In the genomic region with DNA sequence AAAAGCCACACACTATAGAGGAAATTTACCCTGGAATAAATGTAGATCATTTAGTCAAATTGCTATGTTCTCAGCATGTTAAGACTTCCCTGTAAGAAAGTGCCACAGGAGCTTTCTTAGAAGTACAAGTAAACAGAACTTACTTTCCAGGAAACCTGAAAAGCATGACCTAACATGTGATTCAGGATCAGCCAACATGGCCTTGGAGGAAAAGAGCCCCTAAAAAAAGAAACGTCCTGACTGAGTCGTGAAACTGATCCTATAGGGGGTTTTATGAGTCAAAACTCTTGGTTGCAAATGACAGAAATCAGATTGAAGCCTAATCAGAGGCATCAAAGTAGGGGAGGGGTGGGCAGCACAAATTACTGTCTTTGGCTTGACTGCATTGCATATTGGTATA, we compare ENCODE assay signal across 2 cellular contexts.
A peak's percentile ranks its signal among the peaks of the same experiment; 100 is the strongest.
TF ChIP-seq lines count a peak whose summit lies in the region.

No MANE protein-coding gene starts in this region.

TF ChIP-seq in K562, 482 proteins besides CTCF, POLR2A, EP300 and RAD21:
- TF ChIP-seq MGA (IDR thresholded peaks at IDR 0.05): 0 out of 2 replicates have a peak, but pooled peaks have one; percentile 20
- no peak for TF ChIP-seq POLR2AphosphoS5 (IDR thresholded peaks at IDR 0.05; ENCODE audit: control insufficient read depth, insufficient read depth, low read depth, low read length)
TF ChIP-seq in K562: peak in this region for 1.

TF ChIP-seq in GM12891, 5 proteins besides CTCF, POLR2A, EP300 and RAD21:
- TF ChIP-seq TAF1 (IDR thresholded peaks at IDR 0.05; ENCODE audit: low read depth, low read length): no peak
